Comparison of ENCODE assay signal across 1 cellular context in the genomic region with DNA sequence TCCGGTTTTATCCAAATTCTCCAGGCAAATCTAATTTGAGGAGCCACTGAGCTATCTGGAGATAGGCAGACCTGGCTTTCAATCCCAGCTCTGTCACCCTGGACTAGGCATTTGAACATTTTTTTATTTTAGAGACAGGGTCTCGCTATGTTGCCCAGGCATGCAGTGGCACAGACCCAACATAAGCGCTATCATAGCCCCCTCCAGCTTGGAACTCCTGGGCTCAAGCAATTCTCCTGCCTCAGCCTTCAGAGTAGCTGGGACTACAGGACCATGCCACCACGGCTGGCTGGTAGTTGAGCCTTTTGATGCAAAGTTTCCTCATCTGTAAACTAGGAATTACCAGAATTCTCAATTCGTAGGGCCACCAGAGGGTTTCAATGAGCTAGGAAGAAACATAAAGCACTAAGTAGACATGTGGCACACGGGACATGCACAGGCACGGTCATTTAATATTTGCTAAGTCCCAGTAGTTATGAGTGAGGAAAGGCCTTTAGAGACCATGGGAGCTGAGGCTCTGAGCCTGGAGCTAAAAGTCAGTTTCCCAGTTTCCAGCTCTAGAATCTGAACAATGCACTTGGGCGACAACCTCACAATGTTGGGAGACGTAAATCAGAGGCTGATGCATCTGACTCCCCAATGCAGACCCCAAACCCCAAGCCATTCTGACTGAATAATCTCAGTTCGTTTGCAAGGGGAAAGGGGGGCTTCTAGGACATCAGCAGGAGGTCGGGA.
TF ChIP-seq lines count a peak whose summit lies in the region.

No MANE protein-coding gene starts in this region.

TF ChIP-seq in K562, 482 proteins besides CTCF, POLR2A, EP300 and RAD21:
- TF ChIP-seq ZNF121 (CRISPR knock-in tag; conservative IDR thresholded peaks at IDR 0.05) (peak; percentile 66), ZNF589 (CRISPR knock-in tag; IDR thresholded peaks at IDR 0.05; ENCODE audit: low read depth) (no peak)
